Comparison of ENCODE assay signal across 8 cellular contexts in the genomic region with DNA sequence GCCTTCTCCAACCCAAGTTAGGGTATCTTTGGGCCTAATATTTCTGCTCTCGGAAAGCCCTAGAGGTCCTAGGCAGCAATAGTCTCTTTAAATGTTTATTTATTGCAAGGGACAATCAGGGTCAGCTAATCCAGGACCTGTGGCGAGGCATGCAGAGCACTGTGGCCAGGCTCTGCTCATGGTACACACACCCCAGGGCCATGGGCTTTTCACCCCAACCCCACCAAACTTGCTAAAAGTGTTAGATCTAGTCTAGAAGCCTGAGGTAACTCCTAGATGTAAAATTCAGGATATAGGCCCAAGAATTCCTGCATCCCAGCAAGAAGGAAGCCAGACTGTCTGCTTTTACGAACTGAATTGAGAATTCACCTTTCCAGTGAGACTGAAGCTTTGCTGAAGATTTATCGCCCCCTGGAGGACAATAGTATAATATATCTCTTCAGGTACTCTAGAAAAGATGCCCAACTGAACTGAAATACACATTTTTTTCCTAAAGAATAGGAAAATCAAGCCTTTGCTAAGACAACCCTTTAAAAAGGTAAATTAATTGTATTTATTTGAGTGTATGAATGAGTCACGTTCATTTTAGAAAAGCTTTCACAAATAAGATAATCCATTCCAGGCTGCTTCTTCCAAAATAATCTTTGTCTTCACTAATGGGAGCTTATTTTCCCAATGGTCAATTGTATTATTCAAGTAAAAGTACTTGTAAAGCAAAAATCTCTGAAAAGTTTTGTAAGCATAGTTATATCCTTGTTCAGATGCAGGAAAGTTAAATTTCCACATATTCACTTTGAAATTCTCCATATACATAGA.
DNase-seq lines count a peak whose midpoint lies in the region; ATAC-seq, FAIRE-seq and TF ChIP-seq lines count a peak whose summit lies in the region.

No MANE protein-coding gene starts in this region.

- H3K36me3 ChIP-seq in mucosa of descending colon (ENCODE audit: low read depth) (no peaks in the 10 kb centered on the region), ovary (no peaks in the 10 kb centered on the region)

- H3K4me3 ChIP-seq in mucosa of descending colon (no peak overlapping the region), ovary (no peak overlapping the region)

- no peak overlapping the region for H3K27ac ChIP-seq in ovary

- TF ChIP-seq CTCF in mucosa of descending colon (IDR thresholded peaks at IDR 0.05) = peak; percentile 26
- peak in 1 of 3 donors; percentile 47 for TF ChIP-seq CTCF in ovary (IDR thresholded peaks at IDR 0.05)

- intact Hi-C loops in mucosa of descending colon (cut with DNase I, micrococcal nuclease) = no loop called here
- intact Hi-C loops in ovary (cut with DNase I) = no loop called here

- H3K4me1 ChIP-seq in mucosa of descending colon (ENCODE audit: low read depth) = no peaks in the 10 kb centered on the region
- no peaks in the 10 kb centered on the region for H3K4me1 ChIP-seq in ovary (ENCODE audit: insufficient read depth)

- peak; percentile 39 for FAIRE-seq in GM19239 (lab: Jason Lieb, UNC)

- WGBS in ovary, 3 donors = 38 to 43% (median 39%) methylated on average over 5 of the region's 5 CpGs

- no peaks in the 10 kb centered on the region for H3K27me3 ChIP-seq in ovary

- no peak for TF ChIP-seq EP300 in ovary (IDR thresholded peaks at IDR 0.05)

- DNase-seq in D341Med (ENCODE audit: low spot score) = peak; percentile 42
- DNase-seq in GM19239 (ENCODE audit: insufficient read length, low spot score) = peak; percentile 4
- peak; percentile 4 for DNase-seq in NCI-H748 treated with DMSO at 0.1 percent for 48 hours (lab: John Stamatoyannopoulos, UW)
- DNase-seq in dermis microvascular lymphatic vessel endothelial cell (ENCODE audit: low read depth in 2 of 2) = peak; percentile 3 to 12
- DNase-seq in mucosa of descending colon = peak in 1 of 3 donors; percentile 3
- DNase-seq in ovary = no peak
- no peak for DNase-seq in mucosa of gallbladder (ENCODE audit: low spot score)

- ATAC-seq in HG03159 (IDR thresholded peaks at IDR 0.05; ENCODE audit: unreplicated experiment) (peak; percentile 87), mucosa of descending colon (no peak)

- TF ChIP-seq POLR2A in ovary (IDR thresholded peaks at IDR 0.05) = no peak

- H3K9me3 ChIP-seq in mucosa of descending colon (no peaks in the 10 kb centered on the region), ovary (no peaks in the 10 kb centered on the region)

Comparison
In these comparisons a context has a peak if more than half of its experiments do, and no peak if none do; other contexts are left out.
1. DNase-seq: peak in D341Med (single experiment), GM19239 (single experiment), NCI-H748 treated with DMSO at 0.1 percent for 48 hours (single experiment) and dermis microvascular lymphatic vessel endothelial cell (2 of 2); none in ovary (0 of 5) and mucosa of gallbladder (single experiment).